In genomic region chr7:43212921-43213320, GRCh38 we compare ENCODE assay signal across 8 cellular contexts.
"Had no signal": no experiment of that assay in that cellular context is flagged by ENCODE, and none has a peak within 500 bp of the region (broad histone marks: within the 10 kb centered on the region; RNA-seq: fewer than 3 reads in every experiment).

No MANE protein-coding gene starts in this region.

- H3K36me3 ChIP-seq: HAP-1 had no signal

- H3K4me3 ChIP-seq: GM23248, GM23338, HAP-1 had no signal

- H3K27ac ChIP-seq: GM23248 had no signal

- H3K9me3 ChIP-seq: HAP-1 had no signal

- DNase-seq: GM23248, GOT3, H7, H9, HCEC 1CT, HFFc6 had no signal
